In the genomic region with DNA sequence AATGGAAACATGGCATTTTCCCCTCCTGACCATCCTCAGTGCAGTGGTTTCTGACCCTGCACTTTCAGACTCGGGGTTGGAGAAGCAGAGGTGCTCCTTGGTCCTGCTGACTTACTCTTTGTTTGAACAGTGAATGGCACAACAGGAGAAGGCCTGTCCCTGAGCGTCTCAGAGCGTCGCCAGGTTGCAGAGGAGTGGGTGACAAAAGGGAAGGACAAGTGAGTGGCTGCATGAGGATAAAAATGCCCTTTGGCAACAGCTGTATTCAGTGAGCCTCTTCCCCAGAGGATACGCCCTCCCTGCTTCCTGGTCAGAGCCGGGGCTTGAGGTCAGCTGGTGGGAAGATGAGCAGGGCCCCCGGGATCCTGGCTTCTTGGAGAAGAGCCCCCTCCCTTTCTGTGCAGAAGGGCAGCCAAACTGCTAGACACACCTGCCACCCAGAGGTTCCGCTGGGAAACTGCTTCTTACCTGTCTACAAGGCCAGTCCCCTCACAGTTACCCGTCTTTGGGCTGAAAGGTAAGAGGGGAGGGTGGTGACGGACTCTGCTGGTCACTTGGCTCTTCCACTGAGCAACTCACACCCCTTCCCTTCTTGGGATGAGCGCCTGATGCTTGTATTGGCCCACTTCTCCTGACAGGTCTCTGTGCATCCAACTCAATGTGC, we compare ENCODE assay signal across 1 cellular context.
TF ChIP-seq lines count a peak whose summit lies in the region.

No MANE protein-coding gene starts in this region.

TF ChIP-seq in HCT116, 20 proteins besides CTCF, POLR2A, EP300 and RAD21 (continued from another document):
- TF ChIP-seq, protein P1, sequence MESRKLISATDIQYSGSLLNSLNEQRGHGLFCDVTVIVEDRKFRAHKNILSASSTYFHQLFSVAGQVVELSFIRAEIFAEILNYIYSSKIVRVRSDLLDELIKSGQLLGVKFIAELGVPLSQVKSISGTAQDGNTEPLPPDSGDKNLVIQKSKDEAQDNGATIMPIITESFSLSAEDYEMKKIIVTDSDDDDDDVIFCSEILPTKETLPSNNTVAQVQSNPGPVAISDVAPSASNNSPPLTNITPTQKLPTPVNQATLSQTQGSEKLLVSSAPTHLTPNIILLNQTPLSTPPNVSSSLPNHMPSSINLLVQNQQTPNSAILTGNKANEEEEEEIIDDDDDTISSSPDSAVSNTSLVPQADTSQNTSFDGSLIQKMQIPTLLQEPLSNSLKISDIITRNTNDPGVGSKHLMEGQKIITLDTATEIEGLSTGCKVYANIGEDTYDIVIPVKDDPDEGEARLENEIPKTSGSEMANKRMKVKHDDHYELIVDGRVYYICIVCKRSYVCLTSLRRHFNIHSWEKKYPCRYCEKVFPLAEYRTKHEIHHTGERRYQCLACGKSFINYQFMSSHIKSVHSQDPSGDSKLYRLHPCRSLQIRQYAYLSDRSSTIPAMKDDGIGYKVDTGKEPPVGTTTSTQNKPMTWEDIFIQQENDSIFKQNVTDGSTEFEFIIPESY (IDR thresholded peaks at IDR 0.05; ENCODE audit: extremely low read depth, insufficient replicate concordance, low read length), result no peak
- TF ChIP-seq EZH2 (IDR thresholded peaks at IDR 0.05), result no peak
- no peak for TF ChIP-seq ELF1 (IDR thresholded peaks at IDR 0.05; ENCODE audit: borderline replicate concordance, low read depth)
- TF ChIP-seq SRF (IDR thresholded peaks at IDR 0.05; ENCODE audit: low read depth), result no peak
